In genomic region chr15:55740981-55741591, GRCh38 we compare ENCODE assay signal across 13 cellular contexts. TPM values are rescaled to one million over a fixed set of nuclear protein-coding genes. Genes with fewer than 3 reads are reported as not detected.
A peak's percentile ranks its signal among the peaks of the same experiment; 100 is the strongest.
DNase-seq lines count a peak whose midpoint lies in the region; ATAC-seq and TF ChIP-seq lines count a peak whose summit lies in the region.
"Had no signal": no experiment of that assay in that cellular context is flagged by ENCODE, and none has a peak within 500 bp of the region (broad histone marks: within the 10 kb centered on the region; RNA-seq: fewer than 3 reads in every experiment).

No MANE protein-coding gene starts in this region.

- DNase-seq in heart right ventricle (no peak), Right ventricle myocardium superior (no peak), dorsolateral prefrontal cortex (no peak), aorta (no peak), ureter (ENCODE audit: low spot score) (no peak), medulla oblongata (ENCODE audit: extremely low spot score) (no peak)
- DNase-seq in activated naive CD8-positive, alpha-beta T cell treated with anti-CD3 and anti-CD28 coated beads, Interleukin-2, amount 50 U/mL, for 24 hours: no peak
- DNase-seq: activated naive CD4-positive, alpha-beta T cell treated with anti-CD3 and anti-CD28 coated beads, Interleukin-2, amount 50 U/mL, for 16 hours; effector CD8-positive, alpha-beta T cell; NCI-H2171; SHP77 treated with DMSO at 0.1 percent for 48 hours had no signal

- H3K4me1 ChIP-seq in heart right ventricle (peaks cover 0 to 35% (median 14%) of the 10 kb centered on the region in 9 donors), muscle layer of colon (ENCODE audit: insufficient read depth, low read length) (peaks cover 18% of the 10 kb centered on the region), aorta (ENCODE audit: control insufficient read depth in 1 of 2, insufficient read depth in 2 of 2, low read length in 2 of 2) (no peaks in the 10 kb centered on the region)

- no peaks in the 10 kb centered on the region for H3K36me3 ChIP-seq in heart right ventricle
- H3K36me3 ChIP-seq in muscle layer of colon (ENCODE audit: insufficient read depth, low read length): no peaks in the 10 kb centered on the region
- H3K36me3 ChIP-seq in aorta (ENCODE audit: control insufficient read depth in 1 of 2, insufficient read depth in 2 of 2, low read length in 1 of 2): no peaks in the 10 kb centered on the region

- no peak for TF ChIP-seq CTCF in heart right ventricle (IDR thresholded peaks at IDR 0.05)
- no peak for TF ChIP-seq CTCF in dorsolateral prefrontal cortex (IDR thresholded peaks at IDR 0.05 in 54 of 56, conservative IDR thresholded peaks at IDR 0.05 in 2 of 56; ENCODE audit: low read depth in 1 of 56, partially characterized antibody in 56 of 56)

- H3K4me1 Mint-ChIP-seq in activated naive CD8-positive, alpha-beta T cell treated with anti-CD3 and anti-CD28 coated beads, Interleukin-2, amount 50 U/mL, for 24 hours: no peaks in the 10 kb centered on the region
- H3K4me1 Mint-ChIP-seq: activated CD4-positive, alpha-beta T cell treated with anti-CD3 and anti-CD28 coated beads, Interleukin-2, amount 10 ng/mL, durations not matched to agents 24 days and 14 days had no signal

- H3K27me3 Mint-ChIP-seq in activated naive CD8-positive, alpha-beta T cell treated with anti-CD3 and anti-CD28 coated beads, Interleukin-2, amount 50 U/mL, for 24 hours: peaks cover 34% of the 10 kb centered on the region

- H3K9me3 ChIP-seq in heart right ventricle: no peaks in the 10 kb centered on the region
- no peaks in the 10 kb centered on the region for H3K9me3 ChIP-seq in muscle layer of colon (ENCODE audit: low read length)
- no peaks in the 10 kb centered on the region for H3K9me3 ChIP-seq in aorta (ENCODE audit: control insufficient read depth, low read length)

- H3K9ac ChIP-seq in muscle layer of colon (ENCODE audit: low read length): no peak overlapping the region

- no peaks in the 10 kb centered on the region for H3K36me3 Mint-ChIP-seq in activated naive CD8-positive, alpha-beta T cell treated with anti-CD3 and anti-CD28 coated beads, Interleukin-2, amount 50 U/mL, for 24 hours (ENCODE audit: low read depth)

- H3K27ac ChIP-seq in heart right ventricle (peak overlapping the region in 6 of 10 donors; percentile 8 to 87 (median 78)), dorsolateral prefrontal cortex (peak overlapping the region in 3 of 59 donors; percentile 2 to 54 (median 5)), muscle layer of colon (ENCODE audit: low read depth, low read length) (no peak overlapping the region), aorta (ENCODE audit: low read depth in 1 of 2, low read length in 2 of 2) (no peak overlapping the region)

- H3K27ac Mint-ChIP-seq in activated naive CD8-positive, alpha-beta T cell treated with anti-CD3 and anti-CD28 coated beads, Interleukin-2, amount 50 U/mL, for 24 hours: no peak overlapping the region
- H3K27ac Mint-ChIP-seq: activated CD4-positive, alpha-beta T cell treated with anti-CD3 and anti-CD28 coated beads, Interleukin-2, amount 10 ng/mL, durations not matched to agents 24 days and 14 days had no signal

- no peak overlapping the region for H3K4me3 Mint-ChIP-seq in activated naive CD8-positive, alpha-beta T cell treated with anti-CD3 and anti-CD28 coated beads, Interleukin-2, amount 50 U/mL, for 24 hours
- H3K4me3 Mint-ChIP-seq: activated CD4-positive, alpha-beta T cell treated with anti-CD3 and anti-CD28 coated beads, Interleukin-2, amount 10 ng/mL, durations not matched to agents 24 days and 14 days had no signal

- WGBS in heart right ventricle, 2 donors: 45 to 52% methylated on average over 9 of the region's 9 CpGs
- 40 to 45% methylated on average over 9 of the region's 9 CpGs for WGBS in aorta, 2 donors

- intact Hi-C loops in heart right ventricle (cut with DNase I): loop anchor here in 1 of 10 donors (10.0 kb wide), 1 partner anchor 66 kb away; no protein-coding TSS in a partner anchor
- intact Hi-C loops in Right ventricle myocardium superior (cut with DNase I): no loop called here
- intact Hi-C loops in dorsolateral prefrontal cortex (cut with DNase I): no loop called here
- intact Hi-C loops in aorta (cut with DNase I): no loop called here

- H3K4me3 ChIP-seq in heart right ventricle: peak overlapping the region; percentile 63 to 91 (median 78)
- H3K4me3 ChIP-seq in dorsolateral prefrontal cortex: peak overlapping the region in 55 of 59 donors; percentile 51 to 84 (median 73)
- H3K4me3 ChIP-seq in muscle layer of colon (ENCODE audit: low read depth in 1 of 2, low read length in 2 of 2): peak overlapping the region; percentile 62
- peak overlapping the region; percentile 61 to 80 for H3K4me3 ChIP-seq in aorta (ENCODE audit: low read length in 2 of 2)

- no peaks in the 10 kb centered on the region for H3K9me3 Mint-ChIP-seq in activated naive CD8-positive, alpha-beta T cell treated with anti-CD3 and anti-CD28 coated beads, Interleukin-2, amount 50 U/mL, for 24 hours
- H3K9me3 Mint-ChIP-seq: activated CD4-positive, alpha-beta T cell treated with anti-CD3 and anti-CD28 coated beads, Interleukin-2, amount 10 ng/mL, durations not matched to agents 24 days and 14 days had no signal

- H3K27me3 ChIP-seq in heart right ventricle: peaks cover 0 to 72% (median 10%) of the 10 kb centered on the region in 7 donors
- H3K27me3 ChIP-seq in dorsolateral prefrontal cortex: peaks cover 0 to 69% (median 40%) of the 10 kb centered on the region in 45 donors
- H3K27me3 ChIP-seq in muscle layer of colon (ENCODE audit: control insufficient read depth in 1 of 2, insufficient read depth in 2 of 2, low read length in 2 of 2): peaks cover 20 to 23% of the 10 kb centered on the region in 2 donors
- no peaks in the 10 kb centered on the region for H3K27me3 ChIP-seq in aorta (ENCODE audit: control insufficient read depth in 1 of 2, insufficient read depth in 2 of 2, low read length in 1 of 2)

- ATAC-seq in heart right ventricle: no peak
- no peak for ATAC-seq in Right ventricle myocardium superior (ENCODE audit: poor library complexity)
- ATAC-seq in aorta (ENCODE audit: low FRiP score): no peak
- no peak for ATAC-seq in activated naive CD8-positive, alpha-beta T cell treated with anti-CD3 and anti-CD28 coated beads, Interleukin-2, amount 50 U/mL, for 24 hours

RNA-seq across cellular contexts. Expression of gene PRTG, which starts 1.9 kb away (rescaled TPM):
- total RNA-seq in heart right ventricle (1 to 10 TPM in 5 of 10 donors, under 1 TPM in 5; 0.46 to 1.9 (median 1.1) TPM), Right ventricle myocardium superior (0.67 TPM), dorsolateral prefrontal cortex (1 to 10 TPM in 118 of 120 experiments, under 1 TPM in 2; 0.94 to 7.0 (median 2.4) TPM), aorta (1 to 10 TPM; 2.1 to 4.4 TPM), ureter (3.7 TPM)
- polyA plus RNA-seq in heart right ventricle (under 1 TPM; 0.29 to 0.66 TPM), aorta (under 1 TPM in 1 of 2 donors, not detected in 1; 0.13 TPM)
- total RNA-seq: activated CD4-positive, alpha-beta T cell treated with anti-CD3 and anti-CD28 coated beads, Interleukin-2, amount 10 ng/mL, durations not matched to agents 24 days and 14 days had no signal

Comparison
In these comparisons a context has a peak if more than half of its experiments do, and no peak if none do; other contexts are left out.
1. H3K27ac ChIP-seq: peak in heart right ventricle (6 of 10); none in muscle layer of colon (single experiment) and aorta (0 of 2).
2. Peak in every context shown above with its lines, with median percentiles within 50 percentile points of each other: H3K4me3 ChIP-seq.